ENCODE assay signal across 21 cellular contexts in genomic region chr6:76940186-76940585, GRCh38.
"Had no signal": no experiment of that assay in that cellular context is flagged by ENCODE, and none has a peak within 500 bp of the region (broad histone marks: within the 10 kb centered on the region; RNA-seq: fewer than 3 reads in every experiment).

No MANE protein-coding gene starts in this region.

- H3K4me3 Mint-ChIP-seq: activated B cell treated with CpG ODN at 0.5 μM for 24 hours; activated naive CD4-positive, alpha-beta T cell treated with anti-CD3 and anti-CD28 coated beads for 36 hours; activated naive CD8-positive, alpha-beta T cell treated with anti-CD3 and anti-CD28 coated beads, Interleukin-2, amount 10 ng/mL, durations not matched to agents 7 days and 5 days; nephron progenitor cell; stimulated activated naive B cell treated with anti-CD40 and anti-IgM and Interleukin-4, amounts not matched to agents 10 μg/mL and 1 μg/mL and 100 μg/mL, for 72 hours; T-helper 17 cell had no signal

- H3K36me3 Mint-ChIP-seq: activated naive CD8-positive, alpha-beta T cell treated with anti-CD3 and anti-CD28 coated beads, Interleukin-2, amount 10 ng/mL, durations not matched to agents 7 days and 5 days; stimulated activated naive B cell treated with anti-CD40 and anti-IgM and Interleukin-4, amounts not matched to agents 10 μg/mL and 1 μg/mL and 100 μg/mL, for 72 hours had no signal

- H3K4me3 ChIP-seq: esophagus muscularis mucosa, hepatocyte, left ventricle myocardium inferior, transverse colon had no signal

- H3K27me3 Mint-ChIP-seq: activated B cell treated with CpG ODN at 0.5 μM for 24 hours; activated naive CD8-positive, alpha-beta T cell treated with anti-CD3 and anti-CD28 coated beads, Interleukin-2, amount 10 ng/mL, durations not matched to agents 7 days and 5 days; stimulated activated naive B cell treated with anti-CD40 and anti-IgM and Interleukin-4, amounts not matched to agents 10 μg/mL and 1 μg/mL and 100 μg/mL, for 72 hours; T-helper 17 cell had no signal

- H3K27me3 ChIP-seq: esophagus muscularis mucosa, hepatocyte, transverse colon had no signal

- H3K27ac Mint-ChIP-seq: activated B cell treated with CpG ODN at 0.5 μM for 24 hours; activated naive CD4-positive, alpha-beta T cell treated with anti-CD3 and anti-CD28 coated beads for 36 hours; activated naive CD8-positive, alpha-beta T cell treated with anti-CD3 and anti-CD28 coated beads, Interleukin-2, amount 10 ng/mL, durations not matched to agents 7 days and 5 days; nephron progenitor cell; stimulated activated naive B cell treated with anti-CD40 and anti-IgM and Interleukin-4, amounts not matched to agents 10 μg/mL and 1 μg/mL and 100 μg/mL, for 72 hours; T-helper 17 cell had no signal

- DNase-seq: activated B cell treated with CpG ODN at 0.5 μM for 24 hours; activated CD4-positive, alpha-beta T cell treated with anti-CD3 and anti-CD28 coated beads for 4 hours; activated CD4-positive, alpha-beta T cell treated with anti-CD3 and anti-CD28 coated beads, Interleukin-2, amount 50 U/mL, for 48 hours; activated effector memory CD4-positive, alpha-beta T cell treated with Interleukin-2 at 50 U/mL for 16 hours; activated naive CD4-positive, alpha-beta T cell treated with anti-CD3 and anti-CD28 coated beads for 36 hours; activated naive CD8-positive, alpha-beta T cell treated with anti-CD3 and anti-CD28 coated beads, Interleukin-2, amount 10 ng/mL, durations not matched to agents 7 days and 5 days; activated T-cell treated with anti-CD3 and anti-CD28 coated beads, Interleukin-2, amount 50 U/mL, for 48 hours; glutamatergic neuron; kidney glomerular epithelial cell; left ventricle myocardium inferior; nephron progenitor cell; nucleus accumbens; stimulated activated CD4-positive, alpha-beta T cell treated with anti-CD3 and anti-CD28 coated beads, Interleukin-2, amount 100 ng/mL, for 48 hours; stimulated activated CD8-positive, alpha-beta memory T cell treated with anti-CD3 and anti-CD28 coated beads, Interleukin-4, amount 100 ng/mL, for 48 hours; stimulated activated naive B cell treated with anti-CD40 and anti-IgM and Interleukin-4, amounts not matched to agents 10 μg/mL and 1 μg/mL and 100 μg/mL, for 72 hours; SW 1271; T-helper 17 cell; transverse colon had no signal

- H3K27ac ChIP-seq: esophagus muscularis mucosa, hepatocyte, left ventricle myocardium inferior, transverse colon had no signal

- ATAC-seq: sciatic nerve; stimulated activated naive B cell treated with anti-CD40 and anti-IgM and Interleukin-4, amounts not matched to agents 10 μg/mL and 1 μg/mL and 100 μg/mL, for 72 hours; T-helper 17 cell had no signal

- H3K4me1 Mint-ChIP-seq: activated B cell treated with CpG ODN at 0.5 μM for 24 hours; activated naive CD8-positive, alpha-beta T cell treated with anti-CD3 and anti-CD28 coated beads, Interleukin-2, amount 10 ng/mL, durations not matched to agents 7 days and 5 days; nephron progenitor cell; stimulated activated naive B cell treated with anti-CD40 and anti-IgM and Interleukin-4, amounts not matched to agents 10 μg/mL and 1 μg/mL and 100 μg/mL, for 72 hours; T-helper 17 cell had no signal
